8 cellular contexts compared by ENCODE assay signal in genomic region chr20:31572042-31572700, GRCh38. TPM values are rescaled to one million over a fixed set of nuclear protein-coding genes. Genes with fewer than 3 reads are reported as not detected.
A peak's percentile ranks its signal among the peaks of the same experiment; 100 is the strongest.
DNase-seq lines count a peak whose midpoint lies in the region; ATAC-seq and TF ChIP-seq lines count a peak whose summit lies in the region.

No MANE protein-coding gene starts in this region.

- peak overlapping the region; percentile 80 for H3K27ac Mint-ChIP-seq in activated T-helper 2 cell treated with anti-CD3 and anti-CD28 coated beads, Interferon-gamma antibody, Interleukin-2, Interleukin-4, amounts not matched to agents 10 μg/mL and 5 μg/mL and 100 μg/mL, durations not matched to agents 14 hours and 24 hours and 36 hours

- H3K4me3 ChIP-seq in GM12875 (ENCODE audit: low read depth, low read length) (peak overlapping the region; percentile 51), iPS-15b (ENCODE audit: low read depth, low read length) (peak overlapping the region; percentile 57)

- H3K4me3 Mint-ChIP-seq in activated T-helper 2 cell treated with anti-CD3 and anti-CD28 coated beads, Interferon-gamma antibody, Interleukin-2, Interleukin-4, amounts not matched to agents 10 μg/mL and 5 μg/mL and 100 μg/mL, durations not matched to agents 14 hours and 24 hours and 36 hours (ENCODE audit: low read depth): peak overlapping the region; percentile 81

- peak; percentile 2 for ATAC-seq in HG03439 (IDR thresholded peaks at IDR 0.05; ENCODE audit: unreplicated experiment)
- no peak for ATAC-seq in HG02938 (IDR thresholded peaks at IDR 0.05; ENCODE audit: unreplicated experiment)

- H3K4me1 Mint-ChIP-seq in activated T-helper 2 cell treated with anti-CD3 and anti-CD28 coated beads, Interferon-gamma antibody, Interleukin-2, Interleukin-4, amounts not matched to agents 10 μg/mL and 5 μg/mL and 100 μg/mL, durations not matched to agents 14 hours and 24 hours and 36 hours (ENCODE audit: low read depth): peaks cover 20% of the 10 kb centered on the region

- DNase-seq in activated T-helper 2 cell treated with anti-CD3 and anti-CD28 coated beads, Interferon-gamma antibody, Interleukin-2, Interleukin-4, amounts not matched to agents 10 μg/mL and 5 μg/mL and 100 μg/mL, durations not matched to agents 14 hours and 24 hours and 36 hours (ENCODE audit: low spot score): no peak
- DNase-seq in substantia nigra (lab: John Stamatoyannopoulos, UW): peak in 20 of 49 donors; percentile 27 to 65 (median 50)
- no peak for DNase-seq in foreskin melanocyte
- no peak for DNase-seq in AG08395 (ENCODE audit: low spot score)

- peak overlapping the region; percentile 95 for H3K27ac ChIP-seq in substantia nigra (ENCODE audit: low read depth, low read length, poor library complexity, severe bottlenecking)

- no peaks in the 10 kb centered on the region for H3K27me3 Mint-ChIP-seq in activated T-helper 2 cell treated with anti-CD3 and anti-CD28 coated beads, Interferon-gamma antibody, Interleukin-2, Interleukin-4, amounts not matched to agents 10 μg/mL and 5 μg/mL and 100 μg/mL, durations not matched to agents 14 hours and 24 hours and 36 hours (ENCODE audit: low read depth)

- no peaks in the 10 kb centered on the region for H3K27me3 ChIP-seq in iPS-15b (ENCODE audit: control insufficient read depth, insufficient read depth, low read length)

- H3K9me3 ChIP-seq in iPS-15b (ENCODE audit: control insufficient read depth, insufficient read depth, low read length): no peaks in the 10 kb centered on the region

- TF ChIP-seq CTCF in GM12875 (IDR thresholded peaks at IDR 0.05; ENCODE audit: borderline replicate concordance, insufficient read depth, low read depth, low read length): no peak

- peaks cover 20% of the 10 kb centered on the region for H3K4me1 ChIP-seq in iPS-15b (ENCODE audit: control insufficient read depth, insufficient read depth, low read length)

- intact Hi-C loops in activated T-helper 2 cell treated with anti-CD3 and anti-CD28 coated beads, Interferon-gamma antibody, Interleukin-2, Interleukin-4, amounts not matched to agents 10 μg/mL and 5 μg/mL and 100 μg/mL, durations not matched to agents 14 hours and 24 hours and 36 hours (cut with micrococcal nuclease): loop anchor here (2.0 to 5.0 kb wide), 2 partner anchors 33 to 150 kb away; partner anchors contain the start of genes BCL2L1 and ID1

- H3K9ac ChIP-seq in iPS-15b (ENCODE audit: low read depth, low read length): peak overlapping the region; percentile 63

- no peaks in the 10 kb centered on the region for H3K9me3 Mint-ChIP-seq in activated T-helper 2 cell treated with anti-CD3 and anti-CD28 coated beads, Interferon-gamma antibody, Interleukin-2, Interleukin-4, amounts not matched to agents 10 μg/mL and 5 μg/mL and 100 μg/mL, durations not matched to agents 14 hours and 24 hours and 36 hours

- peaks cover 11% of the 10 kb centered on the region for H3K36me3 ChIP-seq in iPS-15b (ENCODE audit: control insufficient read depth, insufficient read depth, low read length)

- peaks cover 29% of the 10 kb centered on the region for H3K36me3 Mint-ChIP-seq in activated T-helper 2 cell treated with anti-CD3 and anti-CD28 coated beads, Interferon-gamma antibody, Interleukin-2, Interleukin-4, amounts not matched to agents 10 μg/mL and 5 μg/mL and 100 μg/mL, durations not matched to agents 14 hours and 24 hours and 36 hours (ENCODE audit: low read depth)

RNA-seq across cellular contexts. Expression of gene ID1, which starts 32.9 kb away (rescaled TPM):
- 1.5 and 2.1 TPM in 2 replicates for total RNA-seq in activated T-helper 2 cell treated with anti-CD3 and anti-CD28 coated beads, Interferon-gamma antibody, Interleukin-2, Interleukin-4, amounts not matched to agents 10 μg/mL and 5 μg/mL and 100 μg/mL, durations not matched to agents 14 hours and 24 hours and 36 hours

RNA-seq across cellular contexts. Expression of gene HM13, which starts 57.9 kb away (rescaled TPM):
- 184 and 188 TPM in 2 replicates for total RNA-seq in activated T-helper 2 cell treated with anti-CD3 and anti-CD28 coated beads, Interferon-gamma antibody, Interleukin-2, Interleukin-4, amounts not matched to agents 10 μg/mL and 5 μg/mL and 100 μg/mL, durations not matched to agents 14 hours and 24 hours and 36 hours
